ENCODE assay signal across 33 cellular contexts in the genomic region with DNA sequence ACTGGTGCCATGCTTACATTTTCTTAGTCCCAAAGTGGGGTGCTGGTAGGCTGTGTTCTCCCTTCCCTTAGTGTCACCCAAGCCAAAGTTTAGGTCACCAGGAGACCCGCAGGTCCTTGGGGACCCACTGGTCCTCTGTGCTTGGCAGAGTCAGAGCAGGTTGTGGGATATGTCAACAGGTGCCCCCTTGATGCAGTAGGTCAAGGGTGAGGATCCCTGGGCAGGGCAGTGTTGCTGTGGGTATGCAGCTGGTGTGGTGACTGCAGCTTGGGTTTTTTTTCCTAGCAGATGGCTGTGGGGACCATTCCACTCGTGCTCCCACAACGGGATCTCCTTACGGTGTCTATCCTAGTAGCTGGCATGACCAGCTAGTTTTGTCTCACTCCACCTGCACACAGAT.
"Had no signal": no experiment of that assay in that cellular context is flagged by ENCODE, and none has a peak within 500 bp of the region (broad histone marks: within the 10 kb centered on the region; RNA-seq: fewer than 3 reads in every experiment).

No MANE protein-coding gene starts in this region.

- H3K9me3 ChIP-seq: ascending aorta had no signal

- DNase-seq: activated B cell treated with CpG ODN at 0.5 μM for 24 hours; activated CD4-positive, alpha-beta memory T cell treated with anti-CD3 and anti-CD28 coated beads, Interleukin-2, amount 10 ng/mL, durations not matched to agents 7 days and 5 days; activated CD4-positive, alpha-beta T cell treated with anti-CD3 and anti-CD28 coated beads for 4 hours; activated CD4-positive, alpha-beta T cell treated with anti-CD3 and anti-CD28 coated beads, Interleukin-2, amount 10 ng/mL, durations not matched to agents 24 days and 14 days; activated CD4-positive, alpha-beta T cell treated with anti-CD3 and anti-CD28 coated beads, Interleukin-2, amount 50 U/mL, for 48 hours; activated CD4-positive, CD25-positive, alpha-beta regulatory T cell treated with anti-CD3 and anti-CD28 coated beads, Interleukin-2, amount 50 U/mL, for 72 hours; activated CD8-positive, alpha-beta memory T cell treated with anti-CD3 and anti-CD28 coated beads for 24 hours; activated CD8-positive, alpha-beta memory T cell treated with anti-CD3 and anti-CD28 coated beads, Interleukin-2, amount 10 ng/mL, durations not matched to agents 7 days and 5 days; activated CD8-positive, alpha-beta memory T cell treated with anti-CD3 and anti-CD28 coated beads, Interleukin-2, amount 50 U/mL, for 48 hours; activated CD8-positive, alpha-beta T cell treated with anti-CD3 and anti-CD28 coated beads, Interleukin-2, amount 10 ng/mL, durations not matched to agents 7 days and 5 days; activated effector memory CD4-positive, alpha-beta T cell treated with Interleukin-2 at 50 U/mL for 16 hours; activated gamma-delta T cell; activated naive CD4-positive, alpha-beta T cell treated with anti-CD3 and anti-CD28 coated beads, Interleukin-2, amount 10 ng/mL, durations not matched to agents 7 days and 5 days; activated naive CD4-positive, alpha-beta T cell treated with Interleukin-2 at 50 U/mL for 16 hours; activated naive CD8-positive, alpha-beta T cell treated with anti-CD3 and anti-CD28 coated beads, Interleukin-2, amount 10 ng/mL, durations not matched to agents 7 days and 5 days; activated naive CD8-positive, alpha-beta T cell treated with anti-CD3 and anti-CD28 coated beads, Interleukin-2, amount 50 U/mL, for 24 hours; activated T-cell treated with anti-CD3 and anti-CD28 coated beads, Interleukin-2, amount 50 U/mL, for 24 hours; activated T-cell treated with anti-CD3 and anti-CD28 coated beads, Interleukin-2, amount 50 U/mL, for 48 hours; amygdala; anterior cingulate cortex; caudate nucleus; T-helper 1 cell; T-helper 2 cell; T-helper 9 cell had no signal

- H3K4me3 Mint-ChIP-seq: activated B cell treated with CpG ODN at 0.5 μM for 24 hours; activated CD4-positive, alpha-beta memory T cell treated with anti-CD3 and anti-CD28 coated beads, Interleukin-2, amount 10 ng/mL, durations not matched to agents 7 days and 5 days; activated CD4-positive, alpha-beta T cell treated with anti-CD3 and anti-CD28 coated beads, Interleukin-2, amount 10 ng/mL, durations not matched to agents 24 days and 14 days; activated CD8-positive, alpha-beta memory T cell treated with anti-CD3 and anti-CD28 coated beads, Interleukin-2, amount 10 ng/mL, durations not matched to agents 7 days and 5 days; activated CD8-positive, alpha-beta T cell treated with anti-CD3 and anti-CD28 coated beads, Interleukin-2, amount 10 ng/mL, durations not matched to agents 7 days and 5 days; activated naive CD4-positive, alpha-beta T cell treated with anti-CD3 and anti-CD28 coated beads, Interleukin-2, amount 10 ng/mL, durations not matched to agents 7 days and 5 days; activated naive CD4-positive, alpha-beta T cell treated with anti-CD3 and anti-CD28 coated beads, Interleukin-2, amount 50 U/mL, for 24 hours; activated naive CD8-positive, alpha-beta T cell; activated naive CD8-positive, alpha-beta T cell treated with anti-CD3 and anti-CD28 coated beads, Interleukin-2, amount 10 ng/mL, durations not matched to agents 7 days and 5 days; activated naive CD8-positive, alpha-beta T cell treated with anti-CD3 and anti-CD28 coated beads, Interleukin-2, amount 50 U/mL, for 24 hours; activated T-cell treated with anti-CD3 and anti-CD28 coated beads, Interleukin-2, amount 50 U/mL, for 24 hours; brain; T-helper 1 cell treated with Interleukin-12 subunit alpha and Interleukin-12 subunit beta and Interleukin-4 antibody, amounts not matched to agents 30 μg/mL and 1 μg/mL, for 36 hours; T-helper 2 cell treated with Interferon-gamma antibody and Interleukin-4, amounts not matched to agents 5 μg/mL and 100 μg/mL, for 36 hours had no signal

- H3K27ac Mint-ChIP-seq: activated B cell treated with CpG ODN at 0.5 μM for 24 hours; activated CD4-positive, alpha-beta memory T cell treated with anti-CD3 and anti-CD28 coated beads, Interleukin-2, amount 10 ng/mL, durations not matched to agents 7 days and 5 days; activated CD4-positive, alpha-beta T cell treated with anti-CD3 and anti-CD28 coated beads, Interleukin-2, amount 10 ng/mL, durations not matched to agents 24 days and 14 days; activated CD8-positive, alpha-beta memory T cell treated with anti-CD3 and anti-CD28 coated beads, Interleukin-2, amount 10 ng/mL, durations not matched to agents 7 days and 5 days; activated CD8-positive, alpha-beta T cell treated with anti-CD3 and anti-CD28 coated beads, Interleukin-2, amount 10 ng/mL, durations not matched to agents 7 days and 5 days; activated naive CD4-positive, alpha-beta T cell treated with anti-CD3 and anti-CD28 coated beads, Interleukin-2, amount 10 ng/mL, durations not matched to agents 7 days and 5 days; activated naive CD4-positive, alpha-beta T cell treated with anti-CD3 and anti-CD28 coated beads, Interleukin-2, amount 50 U/mL, for 24 hours; activated naive CD8-positive, alpha-beta T cell; activated naive CD8-positive, alpha-beta T cell treated with anti-CD3 and anti-CD28 coated beads, Interleukin-2, amount 10 ng/mL, durations not matched to agents 7 days and 5 days; activated naive CD8-positive, alpha-beta T cell treated with anti-CD3 and anti-CD28 coated beads, Interleukin-2, amount 50 U/mL, for 24 hours; activated T-cell treated with anti-CD3 and anti-CD28 coated beads, Interleukin-2, amount 50 U/mL, for 24 hours; activated T-helper 2 cell treated with anti-CD3 and anti-CD28 coated beads, Interferon-gamma antibody, Interleukin-2, Interleukin-4, amounts not matched to agents 10 μg/mL and 5 μg/mL and 100 μg/mL, durations not matched to agents 14 hours and 24 hours and 36 hours; brain; T-helper 1 cell treated with Interleukin-12 subunit alpha and Interleukin-12 subunit beta and Interleukin-4 antibody, amounts not matched to agents 30 μg/mL and 1 μg/mL, for 36 hours; T-helper 2 cell treated with Interferon-gamma antibody and Interleukin-4, amounts not matched to agents 5 μg/mL and 100 μg/mL, for 36 hours had no signal

- H3K27me3 ChIP-seq: ascending aorta, cardiac muscle cell had no signal

- H3K36me3 ChIP-seq: cardiac muscle cell had no signal

- H3K9me3 Mint-ChIP-seq: activated B cell treated with CpG ODN at 0.5 μM for 24 hours; activated CD4-positive, alpha-beta T cell treated with anti-CD3 and anti-CD28 coated beads, Interleukin-2, amount 10 ng/mL, durations not matched to agents 24 days and 14 days; activated T-cell treated with anti-CD3 and anti-CD28 coated beads, Interleukin-2, amount 50 U/mL, for 24 hours; T-helper 1 cell treated with Interleukin-12 subunit alpha and Interleukin-12 subunit beta and Interleukin-4 antibody, amounts not matched to agents 30 μg/mL and 1 μg/mL, for 36 hours had no signal

- H3K27me3 Mint-ChIP-seq: activated B cell treated with CpG ODN at 0.5 μM for 24 hours; activated CD4-positive, alpha-beta memory T cell treated with anti-CD3 and anti-CD28 coated beads, Interleukin-2, amount 10 ng/mL, durations not matched to agents 7 days and 5 days; activated CD4-positive, alpha-beta T cell treated with anti-CD3 and anti-CD28 coated beads, Interleukin-2, amount 10 ng/mL, durations not matched to agents 24 days and 14 days; activated CD8-positive, alpha-beta memory T cell treated with anti-CD3 and anti-CD28 coated beads, Interleukin-2, amount 10 ng/mL, durations not matched to agents 7 days and 5 days; activated naive CD4-positive, alpha-beta T cell treated with anti-CD3 and anti-CD28 coated beads, Interleukin-2, amount 10 ng/mL, durations not matched to agents 7 days and 5 days; activated naive CD4-positive, alpha-beta T cell treated with anti-CD3 and anti-CD28 coated beads, Interleukin-2, amount 50 U/mL, for 24 hours; activated naive CD8-positive, alpha-beta T cell; activated naive CD8-positive, alpha-beta T cell treated with anti-CD3 and anti-CD28 coated beads, Interleukin-2, amount 10 ng/mL, durations not matched to agents 7 days and 5 days; activated naive CD8-positive, alpha-beta T cell treated with anti-CD3 and anti-CD28 coated beads, Interleukin-2, amount 50 U/mL, for 24 hours; activated T-cell treated with anti-CD3 and anti-CD28 coated beads, Interleukin-2, amount 50 U/mL, for 24 hours had no signal

- H3K4me1 Mint-ChIP-seq: brain had no signal

- H3K4me3 ChIP-seq: ascending aorta, cardiac muscle cell had no signal

- H3K4me1 ChIP-seq: ascending aorta had no signal

- H3K27ac ChIP-seq: ascending aorta, cardiac muscle cell, VCaP had no signal

- ATAC-seq: activated CD8-positive, alpha-beta memory T cell treated with anti-CD3 and anti-CD28 coated beads, Interleukin-2, amount 10 ng/mL, durations not matched to agents 7 days and 5 days; activated CD8-positive, alpha-beta T cell treated with anti-CD3 and anti-CD28 coated beads, Interleukin-2, amount 10 ng/mL, durations not matched to agents 7 days and 5 days; activated naive CD8-positive, alpha-beta T cell treated with anti-CD3 and anti-CD28 coated beads, Interleukin-2, amount 50 U/mL, for 24 hours had no signal
